Comparison of ENCODE assay signal across 6 cellular contexts in genomic region chr6:26378143-26378542, GRCh38. TPM values are rescaled to one million over a fixed set of nuclear protein-coding genes. Genes with fewer than 3 reads are reported as not detected.
DNase-seq lines count a peak whose midpoint lies in the region; ATAC-seq and TF ChIP-seq lines count a peak whose summit lies in the region.
"Not testable (repeated sequence)": the region's sequence is repeated elsewhere in the genome, so short reads cannot be mapped to it uniquely, and the experiment has no call there.

No MANE protein-coding gene starts in this region.

- not testable (repeated sequence) for H3K23ac ChIP-seq in IMR-90 (ENCODE audit: low read depth, low read length)

- H3K9me3 ChIP-seq in CD4-positive, alpha-beta T cell (ENCODE audit: control insufficient read depth, low read length); IMR-90 (ENCODE audit: control insufficient read depth, insufficient read depth, low read length); T-helper 17 cell (ENCODE audit: control insufficient read depth, low read length, poor library complexity, severe bottlenecking): not testable (repeated sequence)

- not testable (repeated sequence) for H2AK9ac ChIP-seq in IMR-90 (replicated peaks; ENCODE audit: low read depth, low read length, poor library complexity)

- H4K20me1 ChIP-seq in IMR-90 (ENCODE audit: insufficient read depth, low read length), result not testable (repeated sequence)

- not testable (repeated sequence) for H3K4me3 Mint-ChIP-seq in CD4-positive, alpha-beta T cell; T-helper 17 cell; activated naive CD8-positive, alpha-beta T cell; dendritic cell treated with granulocyte-macrophage colony-stimulating factor and Interleukin-4, amounts not matched to agents 40 ng/mL and 50 ng/mL, for 4 days; naive thymus-derived CD8-positive, alpha-beta T cell

- intact Hi-C loops in CD4-positive, alpha-beta T cell (cut with DNase I, micrococcal nuclease); IMR-90 (cut with micrococcal nuclease); dendritic cell treated with granulocyte-macrophage colony-stimulating factor and Interleukin-4, amounts not matched to agents 40 ng/mL and 50 ng/mL, for 4 days (cut with micrococcal nuclease): not testable (repeated sequence)

- H2AK5ac ChIP-seq in IMR-90 (ENCODE audit: low read depth, low read length), result not testable (repeated sequence)

- not testable (repeated sequence) for H2BK120ac ChIP-seq in IMR-90 (ENCODE audit: low read depth, low read length)

- H3K4me2 ChIP-seq in IMR-90 (ENCODE audit: low read depth, low read length), result not testable (repeated sequence)

- TF ChIP-seq POLR2A in IMR-90 (IDR thresholded peaks at IDR 0.05; ENCODE audit: low read depth, low read length), result not testable (repeated sequence)

- not testable (repeated sequence) for H2BK5ac ChIP-seq in IMR-90 (ENCODE audit: low read depth, low read length, poor library complexity, severe bottlenecking)

- not testable (repeated sequence) for H3K79me1 ChIP-seq in IMR-90 (ENCODE audit: low read depth in 1 of 2, low read length in 2 of 2)

- H2AFZ ChIP-seq in IMR-90 (replicated peaks; ENCODE audit: low read length, poor library complexity), result not testable (repeated sequence)

- not testable (repeated sequence) for H2BK15ac ChIP-seq in IMR-90 (ENCODE audit: low read depth, low read length)

- BruUV-seq in IMR-90 (replicated peaks; lab: Mats Ljungman, UMichigan), result not testable (repeated sequence)

- CTCF ChIA-PET in CD4-positive, alpha-beta T cell (lab: Charles Lee); IMR-90 (lab: Yijun Ruan, JAX): not testable (repeated sequence)

- not testable (repeated sequence) for TF ChIP-seq CTCF in CD4-positive, alpha-beta T cell (IDR thresholded peaks at IDR 0.05); IMR-90 (conservative IDR thresholded peaks at IDR 0.05; ENCODE audit: low read depth, low read length)

- H3K4me1 ChIP-seq in IMR-90 (ENCODE audit: control insufficient read depth, insufficient read depth, low read length), result not testable (repeated sequence)

- H3K4me3 ChIP-seq in IMR-90 (ENCODE audit: insufficient read depth, low read depth, low read length), result not testable (repeated sequence)

- in situ Hi-C loops in IMR-90 (cut with MboI; ENCODE audit: low sequenced_read_pairs), result not testable (repeated sequence)

- H3K14ac ChIP-seq in IMR-90 (replicated peaks; ENCODE audit: low read depth, low read length), result not testable (repeated sequence)

- not testable (repeated sequence) for H3K9me3 Mint-ChIP-seq in CD4-positive, alpha-beta T cell; activated naive CD8-positive, alpha-beta T cell (ENCODE audit: low read depth); dendritic cell treated with granulocyte-macrophage colony-stimulating factor and Interleukin-4, amounts not matched to agents 40 ng/mL and 50 ng/mL, for 4 days; naive thymus-derived CD8-positive, alpha-beta T cell

- H3K18ac ChIP-seq in IMR-90 (ENCODE audit: low read depth, low read length), result not testable (repeated sequence)

- POLR2A ChIA-PET in CD4-positive, alpha-beta T cell (lab: Charles Lee), result interaction anchor here (1.5 kb wide), 1 partner anchor 12 kb away, joined by 6 read pairs; no protein-coding TSS in a partner anchor
- POLR2A ChIA-PET in IMR-90 (lab: Charles Lee; ENCODE audit: unreplicated experiment), result not testable (repeated sequence)
- POLR2A ChIA-PET in naive thymus-derived CD8-positive, alpha-beta T cell (lab: Charles Lee), result interaction anchor here (1.6 kb wide), 1 partner anchor 14 kb away, joined by 4 read pairs; the partner anchor contains the start of gene BTN3A2

- ATAC-seq in CD4-positive, alpha-beta T cell (ENCODE audit: poor library complexity); IMR-90 (ENCODE audit: low read depth); T-helper 17 cell; naive thymus-derived CD8-positive, alpha-beta T cell: not testable (repeated sequence)

- not testable (repeated sequence) for DNase-seq in CD4-positive, alpha-beta T cell; IMR-90; T-helper 17 cell; naive thymus-derived CD8-positive, alpha-beta T cell

- peaks cover 55% of the 10 kb centered on the region for H3K36me3 Mint-ChIP-seq in CD4-positive, alpha-beta T cell (ENCODE audit: low read depth)
- peaks cover 16% of the 10 kb centered on the region for H3K36me3 Mint-ChIP-seq in T-helper 17 cell (ENCODE audit: low read depth)
- peaks cover 10% of the 10 kb centered on the region for H3K36me3 Mint-ChIP-seq in activated naive CD8-positive, alpha-beta T cell
- H3K36me3 Mint-ChIP-seq in dendritic cell treated with granulocyte-macrophage colony-stimulating factor and Interleukin-4, amounts not matched to agents 40 ng/mL and 50 ng/mL, for 4 days (ENCODE audit: low read depth), result peaks cover 27% of the 10 kb centered on the region
- peaks cover 0 to 42% (median 23%) of the 10 kb centered on the region in 3 donors for H3K36me3 Mint-ChIP-seq in naive thymus-derived CD8-positive, alpha-beta T cell

- not testable (repeated sequence) for H3K36me3 ChIP-seq in IMR-90 (ENCODE audit: control insufficient read depth, insufficient read depth, low read length)

- peak overlapping the region; percentile 80 for H3K27ac Mint-ChIP-seq in CD4-positive, alpha-beta T cell
- H3K27ac Mint-ChIP-seq in T-helper 17 cell, result peak overlapping the region; percentile 59
- H3K27ac Mint-ChIP-seq in activated naive CD8-positive, alpha-beta T cell, result peak overlapping the region; percentile 30
- H3K27ac Mint-ChIP-seq in dendritic cell treated with granulocyte-macrophage colony-stimulating factor and Interleukin-4, amounts not matched to agents 40 ng/mL and 50 ng/mL, for 4 days, result peak overlapping the region; percentile 18
- H3K27ac Mint-ChIP-seq in naive thymus-derived CD8-positive, alpha-beta T cell, result peak overlapping the region in 7 of 10 donors; percentile 37 to 82 (median 69)

- H3K27me3 Mint-ChIP-seq in CD4-positive, alpha-beta T cell; T-helper 17 cell; activated naive CD8-positive, alpha-beta T cell; dendritic cell treated with granulocyte-macrophage colony-stimulating factor and Interleukin-4, amounts not matched to agents 40 ng/mL and 50 ng/mL, for 4 days; naive thymus-derived CD8-positive, alpha-beta T cell: not testable (repeated sequence)

- H3K4me1 Mint-ChIP-seq in CD4-positive, alpha-beta T cell (ENCODE audit: low read depth), result peaks cover 39% of the 10 kb centered on the region
- H3K4me1 Mint-ChIP-seq in T-helper 17 cell, result peaks cover 27% of the 10 kb centered on the region
- H3K4me1 Mint-ChIP-seq in activated naive CD8-positive, alpha-beta T cell (ENCODE audit: low read depth), result peaks cover 74% of the 10 kb centered on the region
- peaks cover 73% of the 10 kb centered on the region for H3K4me1 Mint-ChIP-seq in dendritic cell treated with granulocyte-macrophage colony-stimulating factor and Interleukin-4, amounts not matched to agents 40 ng/mL and 50 ng/mL, for 4 days (ENCODE audit: low read depth)
- peaks cover 23 to 67% (median 51%) of the 10 kb centered on the region in 4 donors for H3K4me1 Mint-ChIP-seq in naive thymus-derived CD8-positive, alpha-beta T cell

- not testable (repeated sequence) for H2BK20ac ChIP-seq in IMR-90 (ENCODE audit: low read depth, low read length)

- not testable (repeated sequence) for H4K5ac ChIP-seq in IMR-90 (ENCODE audit: low read depth, low read length)

- H3K27me3 ChIP-seq in CD4-positive, alpha-beta T cell (ENCODE audit: control insufficient read depth, insufficient read depth, low read length); IMR-90 (ENCODE audit: control insufficient read depth, insufficient read depth, low read length): not testable (repeated sequence)

- not testable (repeated sequence) for H3K27ac ChIP-seq in CD4-positive, alpha-beta T cell (ENCODE audit: low read depth, low read length); IMR-90 (ENCODE audit: insufficient read depth, low read length)

- H3K9me1 ChIP-seq in IMR-90 (ENCODE audit: insufficient read depth, low read length), result not testable (repeated sequence)

- H3K4ac ChIP-seq in IMR-90 (ENCODE audit: low read depth, low read length), result not testable (repeated sequence)

- not testable (repeated sequence) for H4K91ac ChIP-seq in IMR-90 (ENCODE audit: insufficient read depth, low read depth, low read length)

- dilution Hi-C loops in IMR-90 (cut with HindIII; ENCODE audit: low sequenced_read_pairs, unreplicated experiment), result not testable (repeated sequence)

- H3K56ac ChIP-seq in IMR-90 (ENCODE audit: extremely low read depth, insufficient read depth, low read length), result not testable (repeated sequence)

- TF ChIP-seq RAD21 in IMR-90 (IDR thresholded peaks at IDR 0.05; ENCODE audit: low read length), result not testable (repeated sequence)

- H3K9ac ChIP-seq in IMR-90 (ENCODE audit: low read depth, low read length), result not testable (repeated sequence)

- H4K8ac ChIP-seq in IMR-90 (ENCODE audit: low read depth in 2 of 2, low read length in 2 of 2), result not testable (repeated sequence)

RNA-seq across cellular contexts. Expression of gene BTN2A2, which starts 4.8 kb away (rescaled TPM):
- 10 to 100 TPM in 1 of 2 experiments, 1 to 10 TPM in 1; 9.7 to 10.7 TPM for total RNA-seq in CD4-positive, alpha-beta T cell
- 10.6 and 12.5 TPM in 2 replicates for total RNA-seq in IMR-90 (2012; rRNA removed)
- 9.8 and 15.2 TPM in 2 replicates for polyA plus RNA-seq in IMR-90 (2012; rRNA removed)
- polyA plus RNA-seq in IMR-90 (2012; cell fraction: cytosol; rRNA removed), result 4.9 and 6.3 TPM in 2 replicates
- polyA plus RNA-seq in IMR-90 (2012; cell fraction: nucleus; rRNA removed; ENCODE audit: low replicate concordance), result 27.6 and 53.1 TPM in 2 replicates
- 10 to 100 TPM; 21.4 to 23.6 TPM for total RNA-seq in T-helper 17 cell
- total RNA-seq in naive thymus-derived CD8-positive, alpha-beta T cell, result 10 to 100 TPM; 24.6 to 26.8 TPM
- polyA plus RNA-seq in naive thymus-derived CD8-positive, alpha-beta T cell, result 1 to 10 TPM; 2.3 to 5.8 (median 2.7) TPM

RNA-seq across cellular contexts. Expression of gene BTN3A2, which starts 13.1 kb away (rescaled TPM):
- 10 to 100 TPM; 40.6 to 45.5 TPM for total RNA-seq in CD4-positive, alpha-beta T cell
- total RNA-seq in IMR-90 (2012; rRNA removed) (17.2 and 20.4 TPM in 2 replicates), T-helper 17 cell (100 to 1,000 TPM; 115 to 147 TPM)
- 14.8 and 15.7 TPM in 2 replicates for polyA plus RNA-seq in IMR-90 (2012; rRNA removed)
- 7.4 and 12.2 TPM in 2 replicates for polyA plus RNA-seq in IMR-90 (2012; cell fraction: cytosol; rRNA removed)
- polyA plus RNA-seq in IMR-90 (2012; cell fraction: nucleus; rRNA removed; ENCODE audit: low replicate concordance), result 9.8 and 25.8 TPM in 2 replicates
- 100 to 1,000 TPM; 148 to 158 TPM for total RNA-seq in naive thymus-derived CD8-positive, alpha-beta T cell
- polyA plus RNA-seq in naive thymus-derived CD8-positive, alpha-beta T cell, result 100 to 1,000 TPM; 119 to 160 (median 151) TPM

RNA-seq across cellular contexts. Expression of gene BTN3A1, which starts 23.9 kb away (rescaled TPM):
- total RNA-seq in CD4-positive, alpha-beta T cell, result 100 to 1,000 TPM; 109 TPM
- total RNA-seq in IMR-90 (2012; rRNA removed), result 15.3 and 16.5 TPM in 2 replicates
- polyA plus RNA-seq in IMR-90 (2012; rRNA removed), result 9.8 and 14.4 TPM in 2 replicates
- 5.7 and 11.5 TPM in 2 replicates for polyA plus RNA-seq in IMR-90 (2012; cell fraction: cytosol; rRNA removed)
- 23.3 and 47.1 TPM in 2 replicates for polyA plus RNA-seq in IMR-90 (2012; cell fraction: nucleus; rRNA removed; ENCODE audit: low replicate concordance)
- total RNA-seq in T-helper 17 cell, result 100 to 1,000 TPM; 169 to 205 TPM
- 100 to 1,000 TPM; 245 to 250 TPM for total RNA-seq in naive thymus-derived CD8-positive, alpha-beta T cell
- 10 to 100 TPM; 39.8 to 63.0 (median 47.3) TPM for polyA plus RNA-seq in naive thymus-derived CD8-positive, alpha-beta T cell

Comparison
In these comparisons a context has a peak if more than half of its experiments do, and no peak if none do; other contexts are left out.
1. H3K27ac Mint-ChIP-seq: peak in every context shown above with its lines; median percentile 80 in CD4-positive, alpha-beta T cell; 69 in naive thymus-derived CD8-positive, alpha-beta T cell; 59 in T-helper 17 cell; 30 in activated naive CD8-positive, alpha-beta T cell; 18 in dendritic cell treated with granulocyte-macrophage colony-stimulating factor and Interleukin-4, amounts not matched to agents 40 ng/mL and 50 ng/mL, for 4 days.